In genomic region chr2:44290271-44290670, GRCh38 we compare ENCODE assay signal across 16 cellular contexts. TPM values are rescaled to one million over a fixed set of nuclear protein-coding genes. Genes with fewer than 3 reads are reported as not detected.
A peak's percentile ranks its signal among the peaks of the same experiment; 100 is the strongest.
DNase-seq lines count a peak whose midpoint lies in the region; ATAC-seq and TF ChIP-seq lines count a peak whose summit lies in the region.
"Had no signal": no experiment of that assay in that cellular context is flagged by ENCODE, and none has a peak within 500 bp of the region (broad histone marks: within the 10 kb centered on the region; RNA-seq: fewer than 3 reads in every experiment).

No MANE protein-coding gene starts in this region.

- no peak overlapping the region for H3K27ac Mint-ChIP-seq in activated CD4-positive, alpha-beta T cell treated with anti-CD3 and anti-CD28 coated beads, Interleukin-2, amount 10 ng/mL, durations not matched to agents 24 days and 14 days
- no peak overlapping the region for H3K27ac Mint-ChIP-seq in stimulated activated naive B cell treated with anti-CD40 and anti-IgM and Interleukin-4, amounts not matched to agents 10 μg/mL and 1 μg/mL and 100 μg/mL, for 72 hours

- peak; percentile 59 for DNase-seq in HCEC 1CT
- DNase-seq in amniotic epithelial cell (ENCODE audit: low read depth) = peak; percentile 93
- DNase-seq in foreskin melanocyte = peak; percentile 62
- DNase-seq in activated CD4-positive, alpha-beta T cell treated with anti-CD3 and anti-CD28 coated beads, Interleukin-2, amount 10 ng/mL, durations not matched to agents 24 days and 14 days = no peak
- DNase-seq in left colon = no peak
- DNase-seq in stimulated activated naive B cell treated with anti-CD40 and anti-IgM and Interleukin-4, amounts not matched to agents 10 μg/mL and 1 μg/mL and 100 μg/mL, for 72 hours = no peak
- DNase-seq: activated effector memory CD4-positive, alpha-beta T cell treated with anti-CD3 and anti-CD28 coated beads, Interleukin-2, amount 50 U/mL, for 16 hours; central memory CD4-positive, alpha-beta T cell; DMS 273 treated with DMSO at 0.1 percent for 48 hours; NCI-H187 treated with DMSO at 0.1 percent for 48 hours; NCI-H774; occipital lobe; Right ventricle myocardium superior had no signal

- ATAC-seq in left colon = no peak
- ATAC-seq in GM18909 (IDR thresholded peaks at IDR 0.05; ENCODE audit: poor library complexity, unreplicated experiment) = no peak
- ATAC-seq in stimulated activated naive B cell treated with anti-CD40 and anti-IgM and Interleukin-4, amounts not matched to agents 10 μg/mL and 1 μg/mL and 100 μg/mL, for 72 hours (replicated peaks) = no peak

- no peaks in the 10 kb centered on the region for H3K9me3 Mint-ChIP-seq in activated CD4-positive, alpha-beta T cell treated with anti-CD3 and anti-CD28 coated beads, Interleukin-2, amount 10 ng/mL, durations not matched to agents 24 days and 14 days
- H3K9me3 Mint-ChIP-seq in stimulated activated naive B cell treated with anti-CD40 and anti-IgM and Interleukin-4, amounts not matched to agents 10 μg/mL and 1 μg/mL and 100 μg/mL, for 72 hours = peaks cover 0 to 1% of the 10 kb centered on the region in 2 donors

- no peak overlapping the region for H3K4me3 Mint-ChIP-seq in activated CD4-positive, alpha-beta T cell treated with anti-CD3 and anti-CD28 coated beads, Interleukin-2, amount 10 ng/mL, durations not matched to agents 24 days and 14 days
- H3K4me3 Mint-ChIP-seq in stimulated activated naive B cell treated with anti-CD40 and anti-IgM and Interleukin-4, amounts not matched to agents 10 μg/mL and 1 μg/mL and 100 μg/mL, for 72 hours = no peak overlapping the region

- intact Hi-C loops in activated CD4-positive, alpha-beta T cell treated with anti-CD3 and anti-CD28 coated beads, Interleukin-2, amount 10 ng/mL, durations not matched to agents 24 days and 14 days (cut with micrococcal nuclease) = no loop called here
- intact Hi-C loops in left colon (cut with DNase I, micrococcal nuclease) = loop anchor here in 1 of 2 donors (5.0 to 10.0 kb wide), 2 partner anchors 205 to 248 kb away; no protein-coding TSS in a partner anchor

- H3K36me3 Mint-ChIP-seq in activated CD4-positive, alpha-beta T cell treated with anti-CD3 and anti-CD28 coated beads, Interleukin-2, amount 10 ng/mL, durations not matched to agents 24 days and 14 days (ENCODE audit: low read depth) = no peaks in the 10 kb centered on the region
- H3K36me3 Mint-ChIP-seq in stimulated activated naive B cell treated with anti-CD40 and anti-IgM and Interleukin-4, amounts not matched to agents 10 μg/mL and 1 μg/mL and 100 μg/mL, for 72 hours = no peaks in the 10 kb centered on the region

- no peak for TF ChIP-seq CTCF in 22Rv1 (IDR thresholded peaks at IDR 0.05)

- H3K4me1 Mint-ChIP-seq in activated CD4-positive, alpha-beta T cell treated with anti-CD3 and anti-CD28 coated beads, Interleukin-2, amount 10 ng/mL, durations not matched to agents 24 days and 14 days = no peaks in the 10 kb centered on the region
- H3K4me1 Mint-ChIP-seq in stimulated activated naive B cell treated with anti-CD40 and anti-IgM and Interleukin-4, amounts not matched to agents 10 μg/mL and 1 μg/mL and 100 μg/mL, for 72 hours = no peaks in the 10 kb centered on the region

- H3K27me3 Mint-ChIP-seq in activated CD4-positive, alpha-beta T cell treated with anti-CD3 and anti-CD28 coated beads, Interleukin-2, amount 10 ng/mL, durations not matched to agents 24 days and 14 days = peaks cover 9% of the 10 kb centered on the region
- peaks cover 11 to 12% of the 10 kb centered on the region in 2 donors for H3K27me3 Mint-ChIP-seq in stimulated activated naive B cell treated with anti-CD40 and anti-IgM and Interleukin-4, amounts not matched to agents 10 μg/mL and 1 μg/mL and 100 μg/mL, for 72 hours

- peak overlapping the region; percentile 73 for H3K27ac ChIP-seq in 22Rv1

RNA-seq across cellular contexts. Expression of gene SLC3A1, which starts 15.0 kb away (rescaled TPM):
- total RNA-seq in activated CD4-positive, alpha-beta T cell treated with anti-CD3 and anti-CD28 coated beads, Interleukin-2, amount 10 ng/mL, durations not matched to agents 24 days and 14 days = not detected in 2 replicates
- total RNA-seq in left colon = 10 to 100 TPM; 45.8 to 84.7 TPM
- total RNA-seq: A673, Right ventricle myocardium superior had no signal

Comparison
In these comparisons a context has a peak if more than half of its experiments do, and no peak if none do; other contexts are left out.
1. DNase-seq: peak in HCEC 1CT (single experiment), amniotic epithelial cell (single experiment) and foreskin melanocyte (single experiment); none in activated CD4-positive, alpha-beta T cell treated with anti-CD3 and anti-CD28 coated beads, Interleukin-2, amount 10 ng/mL, durations not matched to agents 24 days and 14 days (single experiment), left colon (0 of 2) and stimulated activated naive B cell treated with anti-CD40 and anti-IgM and Interleukin-4, amounts not matched to agents 10 μg/mL and 1 μg/mL and 100 μg/mL, for 72 hours (single experiment).
2. RNA of gene SLC3A1, which starts 15.0 kb away (total RNA-seq): 45.8 to 84.7 TPM in left colon; not detected in activated CD4-positive, alpha-beta T cell treated with anti-CD3 and anti-CD28 coated beads, Interleukin-2, amount 10 ng/mL, durations not matched to agents 24 days and 14 days; every median in the first group is over 10 times any median in the second.